7 cellular contexts compared by ENCODE assay signal in genomic region chr2:135819211-135819610, GRCh38.
DNase-seq lines count a peak whose midpoint lies in the region; TF ChIP-seq lines count a peak whose summit lies in the region.

No MANE protein-coding gene starts in this region.

- TF ChIP-seq POLR2A in NB4 (IDR thresholded peaks at IDR 0.05; ENCODE audit: extremely low read depth, insufficient read length), result no peak

- peak; percentile 88 for DNase-seq in NB4 (ENCODE audit: low read depth)
- peak; percentile 30 for DNase-seq in amniotic epithelial cell (ENCODE audit: low read depth)
- peak; percentile 74 for DNase-seq in stimulated activated CD4-positive, alpha-beta T cell treated with anti-CD3 and anti-CD28 coated beads, Interleukin-15, amount 100 ng/mL, for 24 hours
- no peak for DNase-seq in NCI-H345 (lab: John Stamatoyannopoulos, UW)
- no peak for DNase-seq in midbrain (lab: John Stamatoyannopoulos, UW)
- no peak for DNase-seq in anterior cingulate cortex (lab: John Stamatoyannopoulos, UW)

- TF ChIP-seq CTCF in GM12872 (IDR thresholded peaks at IDR 0.05; ENCODE audit: insufficient read depth, low read depth, low read length) (peak; percentile 49), NB4 (IDR thresholded peaks at IDR 0.05; ENCODE audit: low read depth, low read length) (peak; percentile 83)

- H3K4me3 ChIP-seq in NB4 (ENCODE audit: low read depth, low read length), result no peak overlapping the region

Comparison
In these comparisons a context has a peak if more than half of its experiments do, and no peak if none do; other contexts are left out.
1. DNase-seq: peak in NB4 (single experiment), amniotic epithelial cell (single experiment) and stimulated activated CD4-positive, alpha-beta T cell treated with anti-CD3 and anti-CD28 coated beads, Interleukin-15, amount 100 ng/mL, for 24 hours (single experiment); none in NCI-H345 (single experiment), midbrain (single experiment) and anterior cingulate cortex (0 of 58).